In the genomic region with DNA sequence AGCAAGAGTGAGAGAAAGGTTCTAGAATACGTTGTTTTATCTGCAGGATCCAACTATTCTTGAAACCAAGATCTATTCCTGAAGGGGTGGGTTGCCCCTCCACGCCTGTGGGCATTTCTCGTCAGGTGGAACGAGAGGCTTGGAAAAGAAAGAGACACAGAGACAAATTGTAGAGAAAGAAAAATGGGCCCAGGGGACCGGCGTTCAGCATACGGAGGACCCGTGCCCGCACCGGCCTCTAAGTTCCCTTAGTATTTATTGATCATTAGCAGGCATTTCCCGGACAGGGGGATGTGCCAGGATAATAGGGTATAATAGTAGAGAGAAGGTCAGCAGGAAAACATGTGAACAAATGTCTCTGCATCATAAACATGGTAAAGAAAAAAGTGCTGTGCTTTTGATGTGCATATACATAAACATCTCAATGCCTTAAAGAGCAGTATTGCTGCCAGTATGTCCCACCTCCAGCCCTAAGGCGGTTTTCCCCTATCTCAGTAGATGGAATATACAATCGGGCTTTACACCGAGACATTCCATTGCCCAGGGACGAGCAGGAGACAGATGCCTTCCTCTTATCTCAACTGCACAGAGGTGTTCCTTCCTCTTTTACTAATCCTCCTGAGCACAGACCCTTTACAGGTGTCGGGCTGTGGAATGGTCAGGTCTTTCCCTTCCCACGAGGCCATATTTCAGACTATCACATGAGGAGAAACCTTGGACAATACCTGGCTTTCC, we compare ENCODE assay signal across 9 cellular contexts. TPM values are rescaled to one million over a fixed set of nuclear protein-coding genes. Genes with fewer than 3 reads are reported as not detected.
DNase-seq lines count a peak whose midpoint lies in the region; ATAC-seq and TF ChIP-seq lines count a peak whose summit lies in the region.
"Not testable (repeated sequence)": the region's sequence is repeated elsewhere in the genome, so short reads cannot be mapped to it uniquely, and the experiment has no call there.
"Had no signal": no experiment of that assay in that cellular context is flagged by ENCODE, and none has a peak within 500 bp of the region (broad histone marks: within the 10 kb centered on the region; RNA-seq: fewer than 3 reads in every experiment).

No MANE protein-coding gene starts in this region.

- H3K18ac ChIP-seq in neuronal stem cell (ENCODE audit: low read length), result not testable (repeated sequence)

- not testable (repeated sequence) for H2BK15ac ChIP-seq in neuronal stem cell (ENCODE audit: low read length)

- not testable (repeated sequence) for DNase-seq in WTC11 (ENCODE audit: low spot score); activated naive CD8-positive, alpha-beta T cell treated with anti-CD3 and anti-CD28 coated beads, Interleukin-2, amount 50 U/mL, for 24 hours; neuronal stem cell (ENCODE audit: low spot score)

- CTCF ChIA-PET in WTC11 (lab: Charles Lee), result not testable (repeated sequence)

- not testable (repeated sequence) for H3K27me3 ChIP-seq in HUES64 (ENCODE audit: insufficient read depth, low read length); iPS-18a (ENCODE audit: control insufficient read depth, insufficient read depth, low read length); neuronal stem cell (ENCODE audit: control insufficient read depth in 3 of 3, insufficient read depth in 3 of 3, low read depth in 1 of 3, low read length in 3 of 3)

- H3K14ac ChIP-seq in neuronal stem cell (ENCODE audit: low read length), result not testable (repeated sequence)

- H3K9me3 ChIP-seq in HUES64 (ENCODE audit: insufficient read depth, low read depth, low read length); iPS-18a (ENCODE audit: control insufficient read depth, low read depth, low read length); neuronal stem cell (replicated peaks in 1 of 2; ENCODE audit: control insufficient read depth in 2 of 2, insufficient read depth in 1 of 2, low read depth in 1 of 2, low read length in 2 of 2): not testable (repeated sequence)

- H3K27me3 Mint-ChIP-seq in WTC11 (ENCODE audit: low read depth); activated naive CD8-positive, alpha-beta T cell treated with anti-CD3 and anti-CD28 coated beads, Interleukin-2, amount 50 U/mL, for 24 hours: not testable (repeated sequence)

- peak overlapping the region; percentile 82 for H2AFZ ChIP-seq in neuronal stem cell (ENCODE audit: low read length)

- H3K4me1 Mint-ChIP-seq in WTC11, result peaks cover 35% of the 10 kb centered on the region
- peaks cover 33% of the 10 kb centered on the region for H3K4me1 Mint-ChIP-seq in activated naive CD8-positive, alpha-beta T cell treated with anti-CD3 and anti-CD28 coated beads, Interleukin-2, amount 50 U/mL, for 24 hours

- not testable (repeated sequence) for H3K4ac ChIP-seq in neuronal stem cell (ENCODE audit: low read length)

- H3K4me1 ChIP-seq in HUES64 (ENCODE audit: insufficient read depth, low read length) (peaks cover 11% of the 10 kb centered on the region; the same call in 1 of the 2 replicates), neuronal stem cell (ENCODE audit: control insufficient read depth in 2 of 2, insufficient read depth in 1 of 2, low read depth in 1 of 2, low read length in 2 of 2) (peaks cover 7 to 12% of the 10 kb centered on the region in 2 donors)
- H3K4me1 ChIP-seq in iPS-18a (ENCODE audit: control insufficient read depth, low read depth, low read length), result not testable (repeated sequence)

- peak overlapping the region; percentile 97 for H3K4me3 Mint-ChIP-seq in WTC11
- peak overlapping the region; percentile 88 for H3K4me3 Mint-ChIP-seq in activated naive CD8-positive, alpha-beta T cell treated with anti-CD3 and anti-CD28 coated beads, Interleukin-2, amount 50 U/mL, for 24 hours

- H2BK5ac ChIP-seq in neuronal stem cell (ENCODE audit: low read length), result not testable (repeated sequence)

- H2BK12ac ChIP-seq in neuronal stem cell (ENCODE audit: low read length), result not testable (repeated sequence)

- 14% methylated on average over 17 of the region's 17 CpGs for WGBS in HUES64
- WGBS in neuronal stem cell (ENCODE audit: extremely low coverage in 2 of 2, insufficient read length in 2 of 2, insufficient replicate concordance in 1 of 2), 2 donors, result no CpG with 5 or more reads among the region's 17 CpGs

- peaks cover 22% of the 10 kb centered on the region for H3K36me3 Mint-ChIP-seq in WTC11
- H3K36me3 Mint-ChIP-seq in activated naive CD8-positive, alpha-beta T cell treated with anti-CD3 and anti-CD28 coated beads, Interleukin-2, amount 50 U/mL, for 24 hours (ENCODE audit: low read depth), result peaks cover 27% of the 10 kb centered on the region

- not testable (repeated sequence) for H4K8ac ChIP-seq in neuronal stem cell (ENCODE audit: low read depth, low read length)

- peak overlapping the region; percentile 99 for H3K27ac Mint-ChIP-seq in WTC11
- H3K27ac Mint-ChIP-seq in activated naive CD8-positive, alpha-beta T cell treated with anti-CD3 and anti-CD28 coated beads, Interleukin-2, amount 50 U/mL, for 24 hours, result not testable (repeated sequence)

- not testable (repeated sequence) for H3K9me3 Mint-ChIP-seq in WTC11; activated naive CD8-positive, alpha-beta T cell treated with anti-CD3 and anti-CD28 coated beads, Interleukin-2, amount 50 U/mL, for 24 hours

- H3K4me3 ChIP-seq in HUES64 (ENCODE audit: low read length) (peak overlapping the region; percentile 95), iPS-18a (ENCODE audit: low read length) (peak overlapping the region; percentile 81)
- not testable (repeated sequence) for H3K4me3 ChIP-seq in neuronal stem cell (ENCODE audit: low read length in 2 of 2)

- not testable (repeated sequence) for H3K23ac ChIP-seq in neuronal stem cell (ENCODE audit: low read depth, low read length, poor library complexity)

- H2BK120ac ChIP-seq in neuronal stem cell (ENCODE audit: low read depth, low read length), result not testable (repeated sequence)

- POLR2A ChIA-PET in WTC11 (lab: Charles Lee), result not testable (repeated sequence)

- peak overlapping the region; percentile 89 for H3K27ac ChIP-seq in C4-2B
- peak overlapping the region; percentile 89 for H3K27ac ChIP-seq in HUES64 (ENCODE audit: low read depth, low read length)
- H3K27ac ChIP-seq in iPS-18a (ENCODE audit: low read length), result peak overlapping the region; percentile 80
- peak overlapping the region; percentile 57 for H3K27ac ChIP-seq in neuronal stem cell (replicated peaks; ENCODE audit: low read length)

- H3K36me3 ChIP-seq in HUES64 (ENCODE audit: insufficient read depth, low read length), result peaks cover 25% of the 10 kb centered on the region
- H3K36me3 ChIP-seq in iPS-18a (ENCODE audit: control insufficient read depth, low read depth, low read length), result peaks cover 22% of the 10 kb centered on the region
- H3K36me3 ChIP-seq in neuronal stem cell (replicated peaks in 1 of 2; ENCODE audit: control insufficient read depth in 2 of 2, insufficient read depth in 2 of 2, low read length in 2 of 2), result peaks cover 8 to 23% of the 10 kb centered on the region in 2 donors

- not testable (repeated sequence) for ATAC-seq in WTC11; activated naive CD8-positive, alpha-beta T cell treated with anti-CD3 and anti-CD28 coated beads, Interleukin-2, amount 50 U/mL, for 24 hours

- H3K79me1 ChIP-seq in neuronal stem cell (ENCODE audit: low read depth, low read length), result not testable (repeated sequence)

- H3K9ac ChIP-seq in HUES64 (ENCODE audit: low read depth, low read length), result peak overlapping the region; percentile 81
- peak overlapping the region; percentile 93 for H3K9ac ChIP-seq in iPS-18a (ENCODE audit: low read length)
- not testable (repeated sequence) for H3K9ac ChIP-seq in neuronal stem cell (ENCODE audit: low read depth, low read length, poor library complexity)

- not testable (repeated sequence) for H3K4me2 ChIP-seq in neuronal stem cell (ENCODE audit: insufficient read depth, low read length, poor library complexity, severe bottlenecking)

- not testable (repeated sequence) for H2AK5ac ChIP-seq in neuronal stem cell (ENCODE audit: low read depth, low read length)

- H4K91ac ChIP-seq in neuronal stem cell (ENCODE audit: low read depth, low read length, poor library complexity), result not testable (repeated sequence)

- TF ChIP-seq CTCF in C4-2B (conservative IDR thresholded peaks at IDR 0.05); WTC11 (IDR thresholded peaks at IDR 0.05): not testable (repeated sequence)

TF ChIP-seq in WTC11, 78 proteins besides CTCF, POLR2A, EP300 and RAD21:
- 0 out of 2 replicates have a peak, but pooled peaks have one; percentile 2 for TF ChIP-seq ZNF232 (CRISPR knock-in tag; IDR thresholded peaks at IDR 0.05)

RNA-seq across cellular contexts. Expression of a gene that starts 1.7 kb away (rescaled TPM):
- 63.2 TPM for polyA plus RNA-seq in HUES64 (2013, experiment 1 of 2)
- polyA plus RNA-seq in HUES64 (2013, experiment 2 of 2), result 59.1 TPM
- 66.5 to 81.5 TPM (median 70.8 TPM) in 3 replicates for total RNA-seq in WTC11 (2021)
- 47.2 TPM for polyA plus RNA-seq in neuronal stem cell (2013, experiment 1 of 2)
- polyA plus RNA-seq in neuronal stem cell (2013, experiment 2 of 2), result 49.2 TPM

RNA-seq across cellular contexts. Expression of a gene that starts 20.3 kb away (rescaled TPM):
- not detected for polyA plus RNA-seq in HUES64 (2013, experiment 1 of 2)
- not detected for polyA plus RNA-seq in HUES64 (2013, experiment 2 of 2)
- total RNA-seq in WTC11 (2021), result 0.04 TPM in 1 of 3 replicates, not detected in the others
- polyA plus RNA-seq in neuronal stem cell (2013, experiment 1 of 2), result 0.01 TPM
- polyA plus RNA-seq in neuronal stem cell (2013, experiment 2 of 2), result 0.01 TPM
- total RNA-seq: G401 had no signal

RNA-seq across cellular contexts. Expression of a gene that starts 23.4 kb away (rescaled TPM):
- 0.10 TPM for polyA plus RNA-seq in HUES64 (2013, experiment 1 of 2)
- 0.32 TPM for polyA plus RNA-seq in HUES64 (2013, experiment 2 of 2)
- 0.33 to 0.78 TPM (median 0.34 TPM) in 3 replicates for total RNA-seq in WTC11 (2021)
- polyA plus RNA-seq in neuronal stem cell (2013, experiment 1 of 2), result 0.22 TPM
- polyA plus RNA-seq in neuronal stem cell (2013, experiment 2 of 2), result 0.22 TPM
- total RNA-seq: A673 had no signal

RNA-seq across cellular contexts. Expression of a gene that starts 34.3 kb away (rescaled TPM):
- polyA plus RNA-seq in HUES64 (2013, experiment 1 of 2), result not detected
- not detected for polyA plus RNA-seq in HUES64 (2013, experiment 2 of 2)
- not detected in 3 replicates for total RNA-seq in WTC11 (2021)
- polyA plus RNA-seq in neuronal stem cell (2013, experiment 1 of 2), result not detected
- polyA plus RNA-seq in neuronal stem cell (2013, experiment 2 of 2), result 0.01 TPM
- total RNA-seq: A673, G401, transverse colon had no signal

RNA-seq across cellular contexts. Expression of a gene that starts 47.8 kb away (rescaled TPM):
- polyA plus RNA-seq in HUES64 (2013, experiment 1 of 2), result not detected
- polyA plus RNA-seq in HUES64 (2013, experiment 2 of 2), result not detected
- not detected in 3 replicates for total RNA-seq in WTC11 (2021)
- not detected for polyA plus RNA-seq in neuronal stem cell (2013, experiment 1 of 2)
- polyA plus RNA-seq in neuronal stem cell (2013, experiment 2 of 2), result not detected
- total RNA-seq: G401 had no signal
